ENCODE assay signal across 24 cellular contexts in the genomic region with DNA sequence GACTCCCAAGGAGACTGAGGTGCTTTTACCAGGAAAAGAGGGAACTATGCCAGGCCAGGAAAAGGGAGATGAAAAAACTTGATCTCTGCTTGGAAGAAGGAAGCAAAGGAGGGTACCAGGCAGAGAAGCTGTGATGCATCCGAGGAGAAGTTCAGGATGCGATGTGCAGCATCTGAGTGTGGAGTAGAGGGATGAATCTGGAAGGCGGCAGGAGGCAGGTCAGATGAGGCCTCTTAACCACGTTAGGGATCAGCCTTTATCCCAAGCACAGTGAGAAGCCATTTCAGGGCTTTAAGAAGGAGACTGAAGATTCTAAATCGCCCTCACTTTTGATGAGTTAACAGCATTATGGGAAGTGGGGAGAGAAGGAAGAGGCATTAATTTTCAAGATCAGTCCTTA. TPM values are rescaled to one million over a fixed set of nuclear protein-coding genes. Genes with fewer than 3 reads are reported as not detected.
"Had no signal": no experiment of that assay in that cellular context is flagged by ENCODE, and none has a peak within 500 bp of the region (broad histone marks: within the 10 kb centered on the region; RNA-seq: fewer than 3 reads in every experiment).

No MANE protein-coding gene starts in this region.

- H3K4me3 ChIP-seq: left lung, lower lobe of right lung, pancreas, prostate gland, sigmoid colon, tibial nerve, uterus had no signal

- H3K9me3 Mint-ChIP-seq: immature natural killer cell; stimulated activated naive CD8-positive, alpha-beta T cell treated with anti-CD3 and anti-CD28 coated beads, Interleukin-15, amount 100 ng/mL, for 72 hours had no signal

- H3K4me3 Mint-ChIP-seq: immature natural killer cell; naive thymus-derived CD8-positive, alpha-beta T cell; stimulated activated memory B cell treated with anti-CD40 and anti-IgM and Interleukin-4, amounts not matched to agents 10 μg/mL and 1 μg/mL and 100 μg/mL, for 72 hours; stimulated activated naive CD8-positive, alpha-beta T cell treated with anti-CD3 and anti-CD28 coated beads, Interleukin-15, amount 100 ng/mL, for 72 hours had no signal

- DNase-seq: hippocampal formation; immature natural killer cell; kidney; left lung; lower lobe of right lung; mammary epithelial cell; mesenchymal stem cell; naive thymus-derived CD8-positive, alpha-beta T cell; nucleus accumbens; pancreas; posterior cingulate gyrus; sigmoid colon; stimulated activated CD4-positive, alpha-beta T cell treated with anti-CD3 and anti-CD28 coated beads, Interleukin-1b, Interleukin-23, amount 100 ng/mL, for 48 hours; stimulated activated CD4-positive, alpha-beta T cell treated with anti-CD3 and anti-CD28 coated beads, Interleukin-2, amount 100 ng/mL, for 48 hours; stimulated activated CD4-positive, alpha-beta T cell treated with anti-CD3 and anti-CD28 coated beads, Interleukin-4, amount 100 ng/mL, for 4 hours; stimulated activated CD8-positive, alpha-beta memory T cell treated with anti-CD3 and anti-CD28 coated beads, Interleukin-4, amount 100 ng/mL, for 48 hours; stimulated activated naive CD4-positive, alpha-beta T cell treated with Interleukin-2 at 50 U/mL for 16 hours; stimulated activated naive CD8-positive, alpha-beta T cell treated with anti-CD3 and anti-CD28 coated beads, Interleukin-15, amount 100 ng/mL, for 72 hours; substantia nigra; uterus had no signal

- H3K27me3 ChIP-seq: pancreas, uterus had no signal

- H3K9me3 ChIP-seq: lower lobe of right lung, pancreas, prostate gland, sigmoid colon, uterus had no signal

- H3K36me3 Mint-ChIP-seq: immature natural killer cell; stimulated activated memory B cell treated with anti-CD40 and anti-IgM and Interleukin-4, amounts not matched to agents 10 μg/mL and 1 μg/mL and 100 μg/mL, for 72 hours; type B pancreatic cell had no signal

- H3K27ac ChIP-seq: left lung, lower lobe of right lung, pancreas, prostate gland, sigmoid colon, tibial nerve, uterus had no signal

- H3K27ac Mint-ChIP-seq: immature natural killer cell; naive thymus-derived CD8-positive, alpha-beta T cell; stimulated activated memory B cell treated with anti-CD40 and anti-IgM and Interleukin-4, amounts not matched to agents 10 μg/mL and 1 μg/mL and 100 μg/mL, for 72 hours; stimulated activated naive CD8-positive, alpha-beta T cell treated with anti-CD3 and anti-CD28 coated beads, Interleukin-15, amount 100 ng/mL, for 72 hours; type B pancreatic cell had no signal

- H3K4me1 Mint-ChIP-seq: immature natural killer cell; stimulated activated memory B cell treated with anti-CD40 and anti-IgM and Interleukin-4, amounts not matched to agents 10 μg/mL and 1 μg/mL and 100 μg/mL, for 72 hours; stimulated activated naive CD8-positive, alpha-beta T cell treated with anti-CD3 and anti-CD28 coated beads, Interleukin-15, amount 100 ng/mL, for 72 hours had no signal

- H3K4me1 ChIP-seq: left lung, lower lobe of right lung, pancreas, prostate gland, sigmoid colon, tibial nerve, uterus had no signal

- H3K36me3 ChIP-seq: left lung, lower lobe of right lung, pancreas, prostate gland, sigmoid colon, tibial nerve, uterus had no signal

RNA-seq across cellular contexts. Expression of gene EYA2, which starts 44.9 kb away (rescaled TPM):
- total RNA-seq: naive thymus-derived CD8-positive, alpha-beta T cell had no signal
- polyA plus RNA-seq: immature natural killer cell; naive thymus-derived CD8-positive, alpha-beta T cell had no signal
